In the genomic region with DNA sequence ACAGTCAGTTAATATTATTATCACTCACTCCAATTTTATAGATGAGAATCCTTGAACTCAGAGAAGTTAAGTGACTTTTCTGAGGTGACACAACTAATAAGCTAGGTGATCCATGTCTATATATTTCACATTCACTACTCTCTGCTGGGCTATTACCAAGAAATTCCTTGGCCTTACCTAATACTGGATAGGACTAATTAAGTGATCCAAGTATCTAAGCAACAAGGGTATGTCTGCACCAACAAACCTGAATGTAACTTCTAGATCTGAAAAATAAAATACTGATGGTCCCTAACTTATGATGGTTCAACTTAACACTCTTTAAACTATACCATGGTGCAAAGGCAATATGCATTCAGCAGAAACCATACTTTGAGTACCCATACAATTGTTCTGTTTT, we compare ENCODE assay signal across 1 cellular context.
TF ChIP-seq lines count a peak whose summit lies in the region.

No MANE protein-coding gene starts in this region.

TF ChIP-seq in A549, 52 proteins besides CTCF, POLR2A, EP300 and RAD21 (continued from another document):
- no peak for TF ChIP-seq HDAC2 (IDR thresholded peaks at IDR 0.05)
- no peak for TF ChIP-seq SREBF2 (IDR thresholded peaks at IDR 0.05)
- TF ChIP-seq ESRRA (IDR thresholded peaks at IDR 0.05; ENCODE audit: borderline replicate concordance, low read length) = no peak
- TF ChIP-seq SMC3 (IDR thresholded peaks at IDR 0.05) = no peak
- no peak for TF ChIP-seq NFE2L2 (conservative IDR thresholded peaks at IDR 0.05; ENCODE audit: low read length)
